Comparison of ENCODE assay signal across 8 cellular contexts in genomic region chr16:88561485-88562369, GRCh38.
A peak's percentile ranks its signal among the peaks of the same experiment; 100 is the strongest.
DNase-seq lines count a peak whose midpoint lies in the region; ATAC-seq and TF ChIP-seq lines count a peak whose summit lies in the region.

No MANE protein-coding gene starts in this region.

- DNase-seq in AG09319 (ENCODE audit: extremely low read depth, low read depth): peak; percentile 16
- DNase-seq in GM19238 (ENCODE audit: insufficient read length, low spot score): peak; percentile 68
- peak; percentile 56 for DNase-seq in RKO (ENCODE audit: low spot score)
- DNase-seq in activated naive CD4-positive, alpha-beta T cell treated with anti-CD3 and anti-CD28 coated beads, Interleukin-2, amount 50 U/mL, for 16 hours: peak; percentile 57
- peak; percentile 29 to 85 (median 64) for DNase-seq in head of caudate nucleus

- peak overlapping the region; percentile 30 for H3K4me3 ChIP-seq in rectal smooth muscle tissue (ENCODE audit: low read length)

- ATAC-seq in HG02884 (IDR thresholded peaks at IDR 0.05; ENCODE audit: unreplicated experiment) (no peak), GM21786 (IDR thresholded peaks at IDR 0.05; ENCODE audit: unreplicated experiment) (no peak)

- intact Hi-C loops in head of caudate nucleus (cut with DNase I): loop anchor here (5.0 kb wide), 1 partner anchor 119 kb away; no protein-coding TSS in a partner anchor

- H3K4me1 ChIP-seq in rectal smooth muscle tissue (ENCODE audit: control insufficient read depth, insufficient read depth, low read length): no peaks in the 10 kb centered on the region

- H3K27me3 ChIP-seq in rectal smooth muscle tissue (ENCODE audit: control insufficient read depth, insufficient read depth, low read length): peaks cover 2% of the 10 kb centered on the region

- H3K36me3 ChIP-seq in rectal smooth muscle tissue (ENCODE audit: control insufficient read depth, insufficient read depth, low read length): no peaks in the 10 kb centered on the region

- H3K9ac ChIP-seq in rectal smooth muscle tissue (ENCODE audit: low read length): no peak overlapping the region

- no peak overlapping the region for H3K27ac ChIP-seq in rectal smooth muscle tissue (ENCODE audit: low read depth, low read length)

- peak; percentile 73 for TF ChIP-seq CTCF in AG09319 (IDR thresholded peaks at IDR 0.05; ENCODE audit: low read depth, low read length)

Comparison
In these comparisons a context has a peak if more than half of its experiments do, and no peak if none do; other contexts are left out.
1. DNase-seq: peak in every context shown above with its lines; median percentile 68 in GM19238; 64 in head of caudate nucleus; 57 in activated naive CD4-positive, alpha-beta T cell treated with anti-CD3 and anti-CD28 coated beads, Interleukin-2, amount 50 U/mL, for 16 hours; 56 in RKO; 16 in AG09319.